20 cellular contexts compared by ENCODE assay signal in the genomic region with DNA sequence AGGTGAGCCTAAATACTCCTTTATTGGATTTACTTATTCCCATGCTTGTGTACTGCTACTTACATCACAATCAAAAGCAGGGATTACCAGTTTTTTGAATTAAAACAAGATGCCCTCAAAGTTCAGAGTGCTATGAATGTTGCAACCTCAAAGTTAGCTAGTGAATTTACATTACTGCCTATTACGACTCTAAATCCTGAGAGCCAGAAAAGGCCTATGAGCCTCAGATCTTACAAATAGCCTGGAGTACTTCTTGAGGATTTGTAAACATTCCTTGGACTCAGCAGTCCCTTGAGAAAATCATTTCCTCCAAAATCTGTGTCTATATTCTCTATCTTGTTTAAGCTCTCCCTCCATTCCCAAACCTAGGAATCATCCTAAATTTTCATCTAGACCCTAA. TPM values are rescaled to one million over a fixed set of nuclear protein-coding genes. Genes with fewer than 3 reads are reported as not detected.
A peak's percentile ranks its signal among the peaks of the same experiment; 100 is the strongest.
DNase-seq lines count a peak whose midpoint lies in the region; ATAC-seq and TF ChIP-seq lines count a peak whose summit lies in the region.
"Had no signal": no experiment of that assay in that cellular context is flagged by ENCODE, and none has a peak within 500 bp of the region (broad histone marks: within the 10 kb centered on the region; RNA-seq: fewer than 3 reads in every experiment).

No MANE protein-coding gene starts in this region.

- H3K27ac ChIP-seq in left lung = no peak overlapping the region
- H3K27ac ChIP-seq: 22Rv1, SK-N-MC had no signal

- peaks cover 4% of the 10 kb centered on the region for H3K36me3 Mint-ChIP-seq in activated naive CD8-positive, alpha-beta T cell
- H3K36me3 Mint-ChIP-seq in activated naive CD8-positive, alpha-beta T cell treated with anti-CD3 and anti-CD28 coated beads for 36 hours = peaks cover 7% of the 10 kb centered on the region
- peaks cover 17% of the 10 kb centered on the region for H3K36me3 Mint-ChIP-seq in HFFc6 (ENCODE audit: low read depth)

- peaks cover 0 to 28% of the 10 kb centered on the region in 2 donors for H3K36me3 ChIP-seq in left lung

- H3K4me1 Mint-ChIP-seq in activated naive CD8-positive, alpha-beta T cell (ENCODE audit: low read depth) = peaks cover 5% of the 10 kb centered on the region
- no peaks in the 10 kb centered on the region for H3K4me1 Mint-ChIP-seq in activated naive CD8-positive, alpha-beta T cell treated with anti-CD3 and anti-CD28 coated beads for 36 hours
- H3K4me1 Mint-ChIP-seq in HFFc6 (ENCODE audit: low read depth) = no peaks in the 10 kb centered on the region

- H3K27ac Mint-ChIP-seq in activated naive CD8-positive, alpha-beta T cell = peak overlapping the region; percentile 18
- no peak overlapping the region for H3K27ac Mint-ChIP-seq in activated naive CD8-positive, alpha-beta T cell treated with anti-CD3 and anti-CD28 coated beads for 36 hours
- H3K27ac Mint-ChIP-seq in HFFc6 = no peak overlapping the region

- H3K9me3 Mint-ChIP-seq in activated naive CD8-positive, alpha-beta T cell (ENCODE audit: low read depth) = no peaks in the 10 kb centered on the region
- no peaks in the 10 kb centered on the region for H3K9me3 Mint-ChIP-seq in activated naive CD8-positive, alpha-beta T cell treated with anti-CD3 and anti-CD28 coated beads for 36 hours
- H3K9me3 Mint-ChIP-seq in HFFc6 = no peaks in the 10 kb centered on the region
- H3K9me3 Mint-ChIP-seq: CD4-positive, alpha-beta memory T cell had no signal

- H3K4me3 ChIP-seq in left lung = no peak overlapping the region
- H3K4me3 ChIP-seq: SK-N-MC had no signal

- DNase-seq in activated naive CD8-positive, alpha-beta T cell treated with anti-CD3 and anti-CD28 coated beads for 36 hours = no peak
- peak; percentile 3 for DNase-seq in amniotic epithelial cell (ENCODE audit: low read depth)
- DNase-seq in left lung = no peak
- no peak for DNase-seq in HFFc6
- DNase-seq in SW480 (ENCODE audit: low spot score) = no peak
- DNase-seq in C1 segment of cervical spinal cord (lab: John Stamatoyannopoulos, UW) = no peak
- DNase-seq: BE2C; CD4-positive, alpha-beta memory T cell; DMS53; EL; HCEC 1CT; MM.1S; NCI-H1092 treated with DMSO at 0.1 percent for 48 hours; NCI-H2081 treated with DMSO at 0.1 percent for 48 hours; NK-92 treated with Interleukin-12 subunit alpha and Interleukin-12 subunit beta, amount 100 ng/mL, for 24 hours; SHP77 had no signal

- H3K4me3 Mint-ChIP-seq in activated naive CD8-positive, alpha-beta T cell = no peak overlapping the region
- H3K4me3 Mint-ChIP-seq in activated naive CD8-positive, alpha-beta T cell treated with anti-CD3 and anti-CD28 coated beads for 36 hours = no peak overlapping the region
- H3K4me3 Mint-ChIP-seq in HFFc6 = no peak overlapping the region
- H3K4me3 Mint-ChIP-seq: CD4-positive, alpha-beta memory T cell had no signal

- intact Hi-C loops in left lung (cut with DNase I) = no loop called here

- ATAC-seq in left lung = peak; percentile 95
- ATAC-seq in HG03354 (IDR thresholded peaks at IDR 0.05; ENCODE audit: poor library complexity, severe bottlenecking, unreplicated experiment) = no peak

- H3K9me3 ChIP-seq in left lung = no peaks in the 10 kb centered on the region
- H3K9me3 ChIP-seq: BE2C had no signal

- H3K27me3 Mint-ChIP-seq in activated naive CD8-positive, alpha-beta T cell = no peaks in the 10 kb centered on the region
- H3K27me3 Mint-ChIP-seq in activated naive CD8-positive, alpha-beta T cell treated with anti-CD3 and anti-CD28 coated beads for 36 hours = no peaks in the 10 kb centered on the region
- no peaks in the 10 kb centered on the region for H3K27me3 Mint-ChIP-seq in HFFc6 (ENCODE audit: insufficient read depth)
- H3K27me3 Mint-ChIP-seq: CD4-positive, alpha-beta memory T cell had no signal

- TF ChIP-seq CTCF in left lung (IDR thresholded peaks at IDR 0.05) = no peak
- TF ChIP-seq CTCF in HFFc6 (IDR thresholded peaks at IDR 0.05) = no peak

- no peaks in the 10 kb centered on the region for H3K27me3 ChIP-seq in left lung
- H3K27me3 ChIP-seq: BE2C had no signal

- H3K4me1 ChIP-seq in left lung = no peaks in the 10 kb centered on the region
- H3K4me1 ChIP-seq: BE2C had no signal

RNA-seq across cellular contexts. Expression of a gene that starts 25.5 kb away (rescaled TPM):
- 10 to 100 TPM; 86.3 to 90.1 TPM for total RNA-seq in activated naive CD8-positive, alpha-beta T cell treated with anti-CD3 and anti-CD28 coated beads for 36 hours
- total RNA-seq in left lung = 10 to 100 TPM; 26.6 to 42.0 TPM
- 10 to 100 TPM; 45.3 to 65.4 (median 54.1) TPM for total RNA-seq in HFFc6 (2021; fragmentation: NEBNext Ultra II Directional; extraction: Animal tissue kit (Norgen Biotek cat#: 25700))
